8 cellular contexts compared by ENCODE assay signal in genomic region chr5:88659529-88660325, GRCh38.
DNase-seq lines count a peak whose midpoint lies in the region; ATAC-seq, FAIRE-seq and TF ChIP-seq lines count a peak whose summit lies in the region.

No MANE protein-coding gene starts in this region.

- no peaks in the 10 kb centered on the region for H3K9me3 ChIP-seq in iPS-20b (ENCODE audit: insufficient read depth, low read depth, low read length)

- H3K4me3 ChIP-seq in iPS-20b (ENCODE audit: low read length), result peak overlapping the region; percentile 60

- TF ChIP-seq POLR2A in GM12891 (IDR thresholded peaks at IDR 0.05; ENCODE audit: low read depth, low read length), result no peak

- no peaks in the 10 kb centered on the region for H3K36me3 ChIP-seq in iPS-20b (ENCODE audit: insufficient read depth, low read depth, low read length)

- H3K4me1 ChIP-seq in iPS-20b (ENCODE audit: insufficient read depth, low read length), result peaks cover 36% of the 10 kb centered on the region

- H3K9ac ChIP-seq in iPS-20b (ENCODE audit: low read depth, low read length), result no peak overlapping the region

- peaks cover 75% of the 10 kb centered on the region for H3K27me3 ChIP-seq in iPS-20b (ENCODE audit: insufficient read depth, low read length)

- H3K27ac ChIP-seq in iPS-20b (ENCODE audit: low read length), result no peak overlapping the region

- DNase-seq in GM12891 (ENCODE audit: insufficient read length, low spot score) (no peak), NCI-H524 (lab: John Stamatoyannopoulos, UW) (peak; percentile 34 to 61), HUDEP-2 (lab: John Stamatoyannopoulos, UW; ENCODE audit: unreplicated experiment in 76 of 76) (no peak), NCI-H2171 treated with DMSO at 0.1 percent for 48 hours (lab: John Stamatoyannopoulos, UW) (no peak), NCI-H510A treated with DMSO at 0.1 percent for 48 hours (lab: John Stamatoyannopoulos, UW) (no peak), GDM1 (lab: John Stamatoyannopoulos, UW) (no peak)

- ATAC-seq in GM21576 (IDR thresholded peaks at IDR 0.05; ENCODE audit: unreplicated experiment), result peak; percentile 69

- peak; percentile 88 for FAIRE-seq in GM12891 (lab: Jason Lieb, UNC)

TF ChIP-seq in GM12891, 5 proteins besides CTCF, POLR2A, EP300 and RAD21:
- TF ChIP-seq PAX5 (IDR thresholded peaks at IDR 0.05; ENCODE audit: insufficient read depth, low read length, severe bottlenecking) (no peak), POU2F2 (IDR thresholded peaks at IDR 0.05; ENCODE audit: low read depth, low read length) (peak; percentile 64; the same call in 1 of the 2 replicates), POLR2AphosphoS5 (IDR thresholded peaks at IDR 0.05; ENCODE audit: low read depth, low read length) (no peak), TAF1 (IDR thresholded peaks at IDR 0.05; ENCODE audit: low read depth, low read length) (no peak), SPI1 (IDR thresholded peaks at IDR 0.05; ENCODE audit: low read depth, low read length) (peak; percentile 78)
TF ChIP-seq in GM12891: peak in this region for 2.

Comparison
In these comparisons a context has a peak if more than half of its experiments do, and no peak if none do; other contexts are left out.
1. DNase-seq: peak in NCI-H524 (2 of 2); none in GM12891 (single experiment), HUDEP-2 (0 of 76), NCI-H2171 treated with DMSO at 0.1 percent for 48 hours (single experiment), NCI-H510A treated with DMSO at 0.1 percent for 48 hours (single experiment) and GDM1 (single experiment).